In genomic region chr18:11850821-11851155, GRCh38 we compare ENCODE assay signal across 8 cellular contexts. TPM values are rescaled to one million over a fixed set of nuclear protein-coding genes. Genes with fewer than 3 reads are reported as not detected.
DNase-seq lines count a peak whose midpoint lies in the region; ATAC-seq and TF ChIP-seq lines count a peak whose summit lies in the region.

No MANE protein-coding gene starts in this region.

- intact Hi-C loops in activated B cell treated with CpG ODN at 0.5 μM for 24 hours (cut with micrococcal nuclease) (loop anchor here (1.0 to 10.0 kb wide), 13 partner anchors 33 to 1938 kb away; partner anchors contain the start of genes CEP192, IMPA2, MPPE1 and NAPG), psoas muscle (cut with DNase I) (loop anchor here (2.0 to 10.0 kb wide), 2 partner anchors 130 to 134 kb away; partner anchors contain the start of gene IMPA2 (in 2 of the 2))

- H3K4me1 Mint-ChIP-seq in CD4-positive, CD25-positive, alpha-beta regulatory T cell, result peaks cover 6 to 57% (median 31%) of the 10 kb centered on the region in 4 donors
- H3K4me1 Mint-ChIP-seq in activated B cell treated with CpG ODN at 0.5 μM for 24 hours (peaks cover 52% of the 10 kb centered on the region), glutamatergic neuron (ENCODE audit: low read depth, unreplicated experiment) (peaks cover 20% of the 10 kb centered on the region)

- H3K27ac Mint-ChIP-seq in CD4-positive, CD25-positive, alpha-beta regulatory T cell, result peak overlapping the region; percentile 99 to 100 (median 100)
- H3K27ac Mint-ChIP-seq in activated B cell treated with CpG ODN at 0.5 μM for 24 hours, result peak overlapping the region; percentile 99
- H3K27ac Mint-ChIP-seq in glutamatergic neuron (ENCODE audit: unreplicated experiment), result peak overlapping the region; percentile 100

- ATAC-seq in CD4-positive, CD25-positive, alpha-beta regulatory T cell (ENCODE audit: low read depth in 2 of 2), result peak; percentile 23 to 24
- ATAC-seq in GM19463 (IDR thresholded peaks at IDR 0.05; ENCODE audit: unreplicated experiment), result peak; percentile 26
- peak; percentile 21 for ATAC-seq in HG03558 (IDR thresholded peaks at IDR 0.05; ENCODE audit: extremely low read depth, unreplicated experiment)
- peak; percentile 38 for ATAC-seq in activated B cell treated with CpG ODN at 0.5 μM for 24 hours (ENCODE audit: low read depth)
- ATAC-seq in psoas muscle, result peak; percentile 34 to 58 (median 40)

- H3K9me3 Mint-ChIP-seq in CD4-positive, CD25-positive, alpha-beta regulatory T cell, result no peaks in the 10 kb centered on the region
- no peaks in the 10 kb centered on the region for H3K9me3 Mint-ChIP-seq in activated B cell treated with CpG ODN at 0.5 μM for 24 hours
- H3K9me3 Mint-ChIP-seq in glutamatergic neuron (ENCODE audit: unreplicated experiment), result peaks cover 15% of the 10 kb centered on the region

- CTCF ChIA-PET in activated B cell treated with CpG ODN at 0.5 μM for 24 hours (lab: Charles Lee), result interaction anchor here (1.6 kb wide), 1 partner anchor 87 kb away, joined by 5 read pairs; no protein-coding TSS in a partner anchor

- H3K4me3 ChIP-seq in CD4-positive, CD25-positive, alpha-beta regulatory T cell (ENCODE audit: low read depth, low read length), result peak overlapping the region; percentile 97
- peak overlapping the region; percentile 91 for H3K4me3 ChIP-seq in psoas muscle

- no peaks in the 10 kb centered on the region for H3K27me3 ChIP-seq in CD4-positive, CD25-positive, alpha-beta regulatory T cell (ENCODE audit: control insufficient read depth, insufficient read depth, low read length)
- no peaks in the 10 kb centered on the region for H3K27me3 ChIP-seq in psoas muscle (ENCODE audit: insufficient read depth in 3 of 3, low read length in 2 of 3)

- peaks cover 30% of the 10 kb centered on the region for H3K27me3 Mint-ChIP-seq in CD4-positive, CD25-positive, alpha-beta regulatory T cell
- H3K27me3 Mint-ChIP-seq in activated B cell treated with CpG ODN at 0.5 μM for 24 hours (no peaks in the 10 kb centered on the region), glutamatergic neuron (ENCODE audit: unreplicated experiment) (peaks cover 6% of the 10 kb centered on the region)

- H3K36me3 Mint-ChIP-seq in CD4-positive, CD25-positive, alpha-beta regulatory T cell, result peaks cover 7% of the 10 kb centered on the region
- H3K36me3 Mint-ChIP-seq in activated B cell treated with CpG ODN at 0.5 μM for 24 hours (ENCODE audit: low read depth) (peaks cover 22% of the 10 kb centered on the region), glutamatergic neuron (ENCODE audit: unreplicated experiment) (no peaks in the 10 kb centered on the region)

- WGBS in psoas muscle, 3 donors, result 0% methylated on average over 10 of the region's 10 CpGs

- peak overlapping the region; percentile 97 to 100 (median 100) for H3K4me3 Mint-ChIP-seq in CD4-positive, CD25-positive, alpha-beta regulatory T cell
- H3K4me3 Mint-ChIP-seq in activated B cell treated with CpG ODN at 0.5 μM for 24 hours (peak overlapping the region; percentile 100), glutamatergic neuron (ENCODE audit: unreplicated experiment) (peak overlapping the region; percentile 97)

- no peak for TF ChIP-seq CTCF in activated B cell treated with CpG ODN at 0.5 μM for 24 hours (IDR thresholded peaks at IDR 0.05)
- TF ChIP-seq CTCF in glutamatergic neuron (IDR thresholded peaks at IDR 0.05; ENCODE audit: partially characterized antibody, unreplicated experiment), result no peak
- no peak for TF ChIP-seq CTCF in psoas muscle (IDR thresholded peaks at IDR 0.05)

- POLR2A ChIA-PET in activated B cell treated with CpG ODN at 0.5 μM for 24 hours (lab: Charles Lee), result interaction anchor here (0.9 to 2.1 kb wide), 6 partner anchors 31 to 526 kb away, joined by 3 to 12 read pairs (median 6); partner anchors contain the start of genes AFG3L2, IMPA2 and MPPE1

- peaks cover 40% of the 10 kb centered on the region for H3K4me1 ChIP-seq in CD4-positive, CD25-positive, alpha-beta regulatory T cell (ENCODE audit: control insufficient read depth, insufficient read depth, low read length, poor library complexity, severe bottlenecking)
- H3K4me1 ChIP-seq in psoas muscle, result peaks cover 12% of the 10 kb centered on the region

- H3K9me3 ChIP-seq in CD4-positive, CD25-positive, alpha-beta regulatory T cell (ENCODE audit: control insufficient read depth in 2 of 2, low read length in 2 of 2), result no peaks in the 10 kb centered on the region
- H3K9me3 ChIP-seq in psoas muscle, result no peaks in the 10 kb centered on the region

- DNase-seq in CD4-positive, CD25-positive, alpha-beta regulatory T cell, result no peak
- DNase-seq in activated B cell treated with CpG ODN at 0.5 μM for 24 hours, result no peak
- DNase-seq in glutamatergic neuron, result no peak
- DNase-seq in psoas muscle, result no peak
- DNase-seq in NCI-H187 (lab: John Stamatoyannopoulos, UW), result no peak
- no peak for DNase-seq in SKM-1 treated with dmso at 0.1 percent for 144 hours (lab: John Stamatoyannopoulos, UW; ENCODE audit: unreplicated experiment)

- H3K36me3 ChIP-seq in CD4-positive, CD25-positive, alpha-beta regulatory T cell (ENCODE audit: control insufficient read depth, insufficient read depth, low read length), result peaks cover 3% of the 10 kb centered on the region
- H3K36me3 ChIP-seq in psoas muscle (ENCODE audit: insufficient read depth in 1 of 2, low read depth in 1 of 2), result peaks cover 3 to 18% of the 10 kb centered on the region in 2 donors

- H3K27ac ChIP-seq in CD4-positive, CD25-positive, alpha-beta regulatory T cell (ENCODE audit: insufficient read depth, low read length, poor library complexity, severe bottlenecking), result peak overlapping the region; percentile 96
- peak overlapping the region; percentile 98 for H3K27ac ChIP-seq in psoas muscle

RNA-seq across cellular contexts. Expression of gene CHMP1B, which starts 0.4 kb away (rescaled TPM):
- 113 TPM for total RNA-seq in CD4-positive, CD25-positive, alpha-beta regulatory T cell
- 10 to 100 TPM; 55.4 to 68.2 (median 64.9) TPM for polyA plus RNA-seq in CD4-positive, CD25-positive, alpha-beta regulatory T cell
- total RNA-seq in activated B cell treated with CpG ODN at 0.5 μM for 24 hours (28.5 and 29.4 TPM in 2 replicates), glutamatergic neuron (ENCODE audit: unreplicated experiment) (56.1 TPM), psoas muscle (100 to 1,000 TPM in 3 of 4 donors, 10 to 100 TPM in 1; 77.9 to 460 (median 292) TPM)
- 100 to 1,000 TPM; 223 to 442 (median 402) TPM for polyA plus RNA-seq in psoas muscle

RNA-seq across cellular contexts. Expression of gene MPPE1, which starts 57.3 kb away (rescaled TPM):
- total RNA-seq in CD4-positive, CD25-positive, alpha-beta regulatory T cell, result 97.4 TPM
- polyA plus RNA-seq in CD4-positive, CD25-positive, alpha-beta regulatory T cell, result 10 to 100 TPM; 40.9 to 63.2 (median 57.2) TPM
- total RNA-seq in activated B cell treated with CpG ODN at 0.5 μM for 24 hours (39.0 and 52.9 TPM in 2 replicates), glutamatergic neuron (ENCODE audit: unreplicated experiment) (31.8 TPM), psoas muscle (10 to 100 TPM; 22.5 to 33.4 (median 27.6) TPM)
- polyA plus RNA-seq in psoas muscle, result 10 to 100 TPM; 20.2 to 44.0 (median 23.0) TPM
